Comparison of ENCODE assay signal across 1 cellular context in genomic region chr16:52488837-52489289, GRCh38.
TF ChIP-seq lines count a peak whose summit lies in the region.

No MANE protein-coding gene starts in this region.

TF ChIP-seq in HepG2, 621 proteins besides CTCF, POLR2A, EP300 and RAD21 (continued from another document and continues in another):
- TF ChIP-seq ELK4 (CRISPR knock-in tag; IDR thresholded peaks at IDR 0.05; ENCODE audit: borderline replicate concordance) (no peak), ATF5 (CRISPR knock-in tag; IDR thresholded peaks at IDR 0.05; ENCODE audit: low read depth) (no peak), MBD4 (IDR thresholded peaks at IDR 0.05; ENCODE audit: borderline replicate concordance, low read length) (0 out of 2 replicates have a peak, but pooled peaks have one; percentile 53), ZMAT3 (CRISPR knock-in tag; conservative IDR thresholded peaks at IDR 0.05) (peak; percentile 84; the same call in 1 of the 2 replicates), ZNF841 (CRISPR knock-in tag; IDR thresholded peaks at IDR 0.05; ENCODE audit: borderline replicate concordance) (0 out of 2 replicates have a peak, but pooled peaks have one; percentile 61), MAFG (CRISPR knock-in tag; IDR thresholded peaks at IDR 0.05) (no peak; the same call in 1 of the 2 replicates), HOMEZ (CRISPR knock-in tag; IDR thresholded peaks at IDR 0.05; ENCODE audit: low read depth) (peak; percentile 96), ZEB1 (IDR thresholded peaks at IDR 0.05; ENCODE audit: insufficient replicate concordance, low read depth) (peak; percentile 69), KDM1A (CRISPR knock-in tag; IDR thresholded peaks at IDR 0.05) (peak; percentile 81), DPF2 (CRISPR knock-in tag; IDR thresholded peaks at IDR 0.05; ENCODE audit: borderline replicate concordance, low read depth) (peak; percentile 92), RNF219 (CRISPR knock-in tag; IDR thresholded peaks at IDR 0.05) (peak; percentile 49; the same call in 1 of the 2 replicates), ZNF276 (CRISPR knock-in tag; IDR thresholded peaks at IDR 0.05; ENCODE audit: low read depth) (no peak), ZNF264 (CRISPR knock-in tag; IDR thresholded peaks at IDR 0.05) (peak; percentile 82; the same call in 1 of the 2 replicates), YEATS2 (CRISPR knock-in tag; IDR thresholded peaks at IDR 0.05; ENCODE audit: borderline replicate concordance) (peak; percentile 58; the same call in 1 of the 2 replicates), ETS1 (CRISPR knock-in tag; IDR thresholded peaks at IDR 0.05) (no peak), DMAP1 (CRISPR knock-in tag; IDR thresholded peaks at IDR 0.05) (0 out of 2 replicates have a peak, but pooled peaks have one; percentile 56), ZFYVE20 (CRISPR knock-in tag; IDR thresholded peaks at IDR 0.05; ENCODE audit: borderline replicate concordance, low read depth) (no peak), ZNF180 (CRISPR knock-in tag; IDR thresholded peaks at IDR 0.05; ENCODE audit: borderline replicate concordance, low read depth) (no peak), FOSL2 (CRISPR knock-in tag; IDR thresholded peaks at IDR 0.05) (peak; percentile 90), KIAA2018 (CRISPR knock-in tag; IDR thresholded peaks at IDR 0.05; ENCODE audit: borderline replicate concordance) (no peak), NR1H2 (CRISPR knock-in tag; IDR thresholded peaks at IDR 0.05; ENCODE audit: borderline replicate concordance, low read depth) (no peak), ATRX (CRISPR knock-in tag; IDR thresholded peaks at IDR 0.05; ENCODE audit: borderline replicate concordance) (no peak), E2F5 (CRISPR knock-in tag; conservative IDR thresholded peaks at IDR 0.05) (no peak), HNRNPUL1 (IDR thresholded peaks at IDR 0.05; ENCODE audit: low read depth, low read length) (no peak), ZBTB21 (CRISPR knock-in tag; IDR thresholded peaks at IDR 0.05) (peak; percentile 41; the same call in 1 of the 2 replicates), PCBP2 (optimal IDR thresholded peaks at IDR 0.05; ENCODE audit: low read depth, low read length, poor library complexity, severe bottlenecking) (no peak), ZNF232 (CRISPR knock-in tag; IDR thresholded peaks at IDR 0.05; ENCODE audit: borderline replicate concordance) (peak; percentile 28; the same call in 1 of the 2 replicates), SSRP1 (CRISPR knock-in tag; IDR thresholded peaks at IDR 0.05) (peak; percentile 61; the same call in 1 of the 2 replicates), ZNF251 (CRISPR knock-in tag; IDR thresholded peaks at IDR 0.05) (no peak), ZBTB26 (CRISPR knock-in tag; IDR thresholded peaks at IDR 0.05; ENCODE audit: borderline replicate concordance) (peak; percentile 24; the same call in 1 of the 2 replicates), MXI1 (IDR thresholded peaks at IDR 0.05; ENCODE audit: borderline replicate concordance, low read depth, low read length) (peak; percentile 76; the same call in 1 of the 3 replicates), POLR2G (IDR thresholded peaks at IDR 0.05; ENCODE audit: low read depth, low read length) (0 out of 2 replicates have a peak, but pooled peaks have one; percentile 22), KLF6 (CRISPR knock-in tag; IDR thresholded peaks at IDR 0.05) (peak; percentile 56; the same call in 1 of the 2 replicates), ZNF740 (CRISPR knock-in tag; IDR thresholded peaks at IDR 0.05) (no peak), ISX (CRISPR knock-in tag; conservative IDR thresholded peaks at IDR 0.05) (0 out of 2 replicates have a peak, but pooled peaks have one; percentile 25), ZFX (CRISPR knock-in tag; IDR thresholded peaks at IDR 0.05; ENCODE audit: low read depth) (no peak), SMARCE1 (IDR thresholded peaks at IDR 0.05; ENCODE audit: borderline replicate concordance) (no peak)
